In the genomic region with DNA sequence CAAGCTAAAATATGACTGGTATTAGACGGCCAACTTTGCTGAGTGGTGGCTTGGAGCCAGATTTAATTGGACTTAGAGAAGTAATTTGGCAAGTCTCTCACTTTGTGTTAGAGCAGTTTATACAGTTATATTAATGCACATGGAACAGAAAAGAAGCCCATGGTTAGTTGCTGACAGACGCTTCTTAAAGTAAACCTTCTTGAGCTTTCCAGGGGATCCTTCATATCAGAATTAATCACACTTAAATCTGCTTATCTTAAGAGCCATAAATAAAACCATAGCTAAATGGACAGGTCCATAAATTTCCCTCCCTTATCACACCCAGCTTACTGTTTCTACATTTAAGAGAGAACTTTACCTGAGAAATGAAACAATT, we compare ENCODE assay signal across 18 cellular contexts. TPM values are rescaled to one million over a fixed set of nuclear protein-coding genes. Genes with fewer than 3 reads are reported as not detected.
DNase-seq lines count a peak whose midpoint lies in the region; ATAC-seq, FAIRE-seq and TF ChIP-seq lines count a peak whose summit lies in the region.
"Had no signal": no experiment of that assay in that cellular context is flagged by ENCODE, and none has a peak within 500 bp of the region (broad histone marks: within the 10 kb centered on the region; RNA-seq: fewer than 3 reads in every experiment).

No MANE protein-coding gene starts in this region.

- H3K9ac ChIP-seq in OCI-LY3 (ENCODE audit: low read length) (no peak overlapping the region), H1 (replicated peaks in 1 of 4; ENCODE audit: extremely low read depth in 1 of 4, low read depth in 3 of 4, low read length in 3 of 4) (no peak overlapping the region), smooth muscle cell (ENCODE audit: low read depth) (no peak overlapping the region)
- H3K9ac ChIP-seq: parathyroid adenoma had no signal

- CTCF ChIA-PET in H1 (lab: Charles Lee; ENCODE audit: partially characterized antibody), result interaction anchor here (1.0 to 4.8 kb wide), 5 partner anchors 14 to 178 kb away, joined by 3 to 14 read pairs (median 9); no protein-coding TSS in a partner anchor

- H2BK5ac ChIP-seq in H1 (ENCODE audit: low read depth, low read length), result no peak overlapping the region

- no peaks in the 10 kb centered on the region for H3K79me1 ChIP-seq in H1 (ENCODE audit: low read depth, low read length)

- no peak overlapping the region for H4K5ac ChIP-seq in H1 (ENCODE audit: insufficient read length, low read depth, low read length)

- no peak for DNase-seq in H1 (ENCODE audit: low read depth in 1 of 2, low spot score in 2 of 2)
- DNase-seq in smooth muscle cell (lab: John Stamatoyannopoulos, UW; ENCODE audit: unreplicated experiment), result no peak
- no peak for DNase-seq in AG08396 (ENCODE audit: low spot score)
- no peak for DNase-seq in NCI-H2227 (lab: John Stamatoyannopoulos, UW; ENCODE audit: unreplicated experiment)
- DNase-seq: activated CD4-positive, alpha-beta T cell treated with anti-CD3 and anti-CD28 coated beads, Interleukin-2, amount 10 ng/mL, durations not matched to agents 24 days and 14 days; CD4-positive, CD25-positive, alpha-beta regulatory T cell; head of caudate nucleus; kidney; mucosa of descending colon; NCI-H1417; Peyer's patch had no signal

- peaks cover 20% of the 10 kb centered on the region for H4K20me1 ChIP-seq in OCI-LY3 (ENCODE audit: insufficient read depth, low read length)
- no peaks in the 10 kb centered on the region for H4K20me1 ChIP-seq in H1 (replicated peaks in 1 of 2; ENCODE audit: control insufficient read depth in 1 of 2, insufficient read depth in 2 of 2, low read length in 2 of 2)
- no peaks in the 10 kb centered on the region for H4K20me1 ChIP-seq in smooth muscle cell (ENCODE audit: low read depth)

- H3K9me3 ChIP-seq in OCI-LY3 (ENCODE audit: insufficient read depth, low read length) (no peaks in the 10 kb centered on the region), H1 (ENCODE audit: insufficient read depth in 2 of 2, low read depth in 1 of 2, low read length in 1 of 2) (no peaks in the 10 kb centered on the region), smooth muscle cell (replicated peaks; ENCODE audit: low read depth) (no peaks in the 10 kb centered on the region)
- H3K9me3 ChIP-seq: mucosa of descending colon, Peyer's patch, suprapubic skin had no signal

- no peak overlapping the region for H3K14ac ChIP-seq in H1 (ENCODE audit: insufficient read length)

- H2BK20ac ChIP-seq in H1 (ENCODE audit: low read length), result no peak overlapping the region

- no peak overlapping the region for H4K8ac ChIP-seq in H1 (ENCODE audit: extremely low read depth, insufficient read depth, low read length)

- H4K91ac ChIP-seq in H1 (replicated peaks; ENCODE audit: insufficient read length, low read length), result no peak overlapping the region

- TF ChIP-seq POLR2A in H1 (IDR thresholded peaks at IDR 0.05; ENCODE audit: control extremely low read depth in 1 of 2, low read depth in 2 of 2, low read length in 2 of 2), result no peak

- peak; percentile 76 for FAIRE-seq in G401.6 (lab: Jason Lieb, UNC)
- FAIRE-seq in H1 (lab: Jason Lieb, UNC), result no peak
- FAIRE-seq: kidney had no signal

- H2BK15ac ChIP-seq in H1 (ENCODE audit: low read length), result 0 out of 2 replicates have a peak overlapping the region, but pooled peaks have one; percentile 13

- TF ChIP-seq EP300 in H1 (IDR thresholded peaks at IDR 0.05; ENCODE audit: borderline replicate concordance in 1 of 2, low read depth in 2 of 2, low read length in 2 of 2), result no peak

- TF ChIP-seq RAD21 in H1 (IDR thresholded peaks at IDR 0.05 in 1 of 2, conservative IDR thresholded peaks at IDR 0.05 in 1 of 2; ENCODE audit: low read depth in 2 of 2, low read length in 2 of 2), result no peak

- TF ChIP-seq CTCF in OCI-LY3 (IDR thresholded peaks at IDR 0.05; ENCODE audit: low read depth, low read length) (no peak), H1 (IDR thresholded peaks at IDR 0.05; ENCODE audit: control extremely low read depth in 1 of 3, insufficient read depth in 1 of 3, low read depth in 1 of 3, low read length in 3 of 3) (no peak), smooth muscle cell (IDR thresholded peaks at IDR 0.05; ENCODE audit: borderline replicate concordance, insufficient read depth, poor library complexity, severe bottlenecking) (no peak)

- H3K4me3 ChIP-seq in OCI-LY3 (ENCODE audit: low read length) (no peak overlapping the region), H1 (ENCODE audit: extremely low read depth in 1 of 4, insufficient read depth in 2 of 4, low read depth in 3 of 4, low read length in 4 of 4) (no peak overlapping the region), smooth muscle cell (no peak overlapping the region)
- H3K4me3 ChIP-seq: mucosa of descending colon, Peyer's patch, suprapubic skin had no signal

- no peak overlapping the region for H2AK5ac ChIP-seq in H1 (ENCODE audit: low read depth, low read length)

- H3K23ac ChIP-seq in H1 (ENCODE audit: insufficient read length), result no peak overlapping the region

- H3K23me2 ChIP-seq in H1 (ENCODE audit: low read depth, low read length), result no peaks in the 10 kb centered on the region

- ATAC-seq in HG03469 (IDR thresholded peaks at IDR 0.05; ENCODE audit: unreplicated experiment), result no peak
- ATAC-seq: activated naive CD4-positive, alpha-beta T cell treated with anti-CD3 and anti-CD28 coated beads, Interleukin-2, amount 50 U/mL, for 72 hours; mucosa of descending colon had no signal

- H3K79me2 ChIP-seq in OCI-LY3 (ENCODE audit: low read length), result no peaks in the 10 kb centered on the region
- no peaks in the 10 kb centered on the region for H3K79me2 ChIP-seq in H1 (ENCODE audit: control insufficient read depth in 1 of 2, insufficient read depth in 2 of 2, low read length in 2 of 2)
- no peaks in the 10 kb centered on the region for H3K79me2 ChIP-seq in smooth muscle cell (ENCODE audit: low read depth)
- H3K79me2 ChIP-seq: parathyroid adenoma had no signal

- H3K4me1 ChIP-seq in OCI-LY3 (ENCODE audit: low read length) (peaks cover 65% of the 10 kb centered on the region), H1 (replicated peaks in 1 of 4; ENCODE audit: control insufficient read depth in 3 of 4, insufficient read depth in 4 of 4, low read length in 3 of 4) (peaks cover 6 to 15% (median 12%) of the 10 kb centered on the region in 4 experiments), smooth muscle cell (ENCODE audit: low read depth) (peaks cover 20% of the 10 kb centered on the region)

- no peak overlapping the region for H3K18ac ChIP-seq in H1 (ENCODE audit: extremely low read depth, low read length)

- H3K27me3 ChIP-seq in OCI-LY3 (ENCODE audit: low read depth, low read length) (peaks cover 61% of the 10 kb centered on the region), H1 (replicated peaks in 1 of 4; ENCODE audit: control insufficient read depth in 3 of 4, extremely low read depth in 1 of 4, insufficient read depth in 3 of 4, low read length in 3 of 4) (no peaks in the 10 kb centered on the region), smooth muscle cell (ENCODE audit: low read depth) (no peaks in the 10 kb centered on the region)
- H3K27me3 ChIP-seq: Peyer's patch, suprapubic skin had no signal

- peak overlapping the region; percentile 53 for H3K4me2 ChIP-seq in OCI-LY3 (ENCODE audit: low read length)
- H3K4me2 ChIP-seq in H1 (ENCODE audit: insufficient read depth in 1 of 2, low read depth in 2 of 2, low read length in 2 of 2), result no peak overlapping the region
- peak overlapping the region; percentile 25 for H3K4me2 ChIP-seq in smooth muscle cell

- H3F3A ChIP-seq in smooth muscle cell (ENCODE audit: low read depth), result peaks cover 16% of the 10 kb centered on the region

- no peak overlapping the region for H2AFZ ChIP-seq in OCI-LY3 (ENCODE audit: low read depth, low read length)
- no peak overlapping the region for H2AFZ ChIP-seq in H1 (ENCODE audit: low read length)
- H2AFZ ChIP-seq in smooth muscle cell (ENCODE audit: low read depth), result no peak overlapping the region
- H2AFZ ChIP-seq: parathyroid adenoma had no signal

- no peak overlapping the region for H2BK12ac ChIP-seq in H1 (ENCODE audit: low read depth, low read length)

- H3K4ac ChIP-seq in H1 (replicated peaks; ENCODE audit: insufficient read length, low read depth, low read length), result no peak overlapping the region

- H3K27ac ChIP-seq in OCI-LY3 (ENCODE audit: low read length) (no peak overlapping the region), H1 (ENCODE audit: low read depth, low read length) (no peak overlapping the region), smooth muscle cell (ENCODE audit: low read depth) (peak overlapping the region; percentile 30)
- H3K27ac ChIP-seq: parathyroid adenoma, Peyer's patch, suprapubic skin had no signal

- H2BK120ac ChIP-seq in H1 (replicated peaks; ENCODE audit: low read depth, low read length), result no peak overlapping the region

- WGBS in H1 (ENCODE audit: extremely low coverage in 1 of 2, insufficient coverage in 1 of 2, insufficient read length in 1 of 2, insufficient replicate concordance in 2 of 2, low coverage in 1 of 2, low lambda C conversion rate in 2 of 2, missing lambda C conversion rate in 1 of 2), 2 experiments, result 91% methylated on average over 2 of the region's 2 CpGs; no CpG with 5 or more reads in 1 of the 2 experiments
- 52% methylated on average over 2 of the region's 2 CpGs for WGBS in smooth muscle cell (ENCODE audit: low lambda C conversion rate)

- POLR2A ChIA-PET in H1 (lab: Charles Lee; ENCODE audit: partially characterized antibody), result interaction anchor here (0.7 to 1.6 kb wide), 4 partner anchors 9 to 50 kb away, joined by 3 to 5 read pairs (median 3); a partner anchor contains a TSS

- no peak overlapping the region for H3K56ac ChIP-seq in H1 (replicated peaks; ENCODE audit: insufficient read length, low read depth, low read length)

- H3K36me3 ChIP-seq in OCI-LY3 (replicated peaks; ENCODE audit: low read depth, low read length) (no peaks in the 10 kb centered on the region), H1 (ENCODE audit: control insufficient read depth in 2 of 4, insufficient read depth in 4 of 4, low read length in 3 of 4) (no peaks in the 10 kb centered on the region), smooth muscle cell (ENCODE audit: low read depth) (no peaks in the 10 kb centered on the region)
- H3K36me3 ChIP-seq: Peyer's patch, suprapubic skin had no signal

RNA-seq across cellular contexts. Expression of a gene that starts 9.6 kb away (rescaled TPM):
- 0.89 and 1.3 TPM in 2 replicates for total RNA-seq in H1 (2021; fragmentation: NEBNext Ultra II Directional; extraction: Animal tissue kit (Norgen Biotek cat#: 25700))
- polyA plus RNA-seq in H1 (2011; rRNA removed), result 1.3 and 1.4 TPM in 2 replicates
- polyA plus RNA-seq in H1 (2011; cell fraction: cytosol; rRNA removed), result 1.1 TPM
- 0.91 TPM for polyA plus RNA-seq in H1 (2011; cell fraction: nucleus; rRNA removed)
- polyA plus RNA-seq in H1 (2012, experiment 1 of 2), result 0.88 to 1.2 TPM (median 1.0 TPM) in 4 replicates
- polyA plus RNA-seq in H1 (2012, experiment 2 of 2), result 0.41 TPM
- polyA plus RNA-seq in H1 (2013, experiment 1 of 2), result 0.51 TPM
- 0.63 TPM for polyA plus RNA-seq in H1 (2013, experiment 2 of 2)
- polyA minus RNA-seq in H1 (2011; rRNA and poly(A)+ RNA removed), result 0.73 and 1.1 TPM in 2 replicates
- 0.95 TPM for polyA minus RNA-seq in H1 (2011; cell fraction: cytosol; rRNA and poly(A)+ RNA removed)
- polyA minus RNA-seq in H1 (2011; cell fraction: nucleus; rRNA and poly(A)+ RNA removed), result 1.00 TPM
- total RNA-seq in smooth muscle cell, result not detected in 2 replicates
- not detected in 2 replicates for polyA plus RNA-seq in smooth muscle cell
- total RNA-seq: activated CD4-positive, alpha-beta T cell treated with anti-CD3 and anti-CD28 coated beads, Interleukin-2, amount 10 ng/mL, durations not matched to agents 24 days and 14 days; activated naive CD4-positive, alpha-beta T cell treated with anti-CD3 and anti-CD28 coated beads, Interleukin-2, amount 50 U/mL, for 72 hours; CD4-positive, CD25-positive, alpha-beta regulatory T cell; mucosa of descending colon; suprapubic skin had no signal
- polyA plus RNA-seq: IgD-negative memory B cell had no signal

RNA-seq across cellular contexts. Expression of a gene that starts 49.7 kb away (rescaled TPM):
- total RNA-seq in H1 (2021; fragmentation: NEBNext Ultra II Directional; extraction: Animal tissue kit (Norgen Biotek cat#: 25700)), result 26.1 and 29.1 TPM in 2 replicates
- polyA plus RNA-seq in H1 (2011; rRNA removed) (10.6 and 12.5 TPM in 2 replicates), smooth muscle cell (0.78 and 1.6 TPM in 2 replicates)
- polyA plus RNA-seq in H1 (2011; cell fraction: cytosol; rRNA removed), result 14.3 TPM
- 14.0 TPM for polyA plus RNA-seq in H1 (2011; cell fraction: nucleus; rRNA removed)
- polyA plus RNA-seq in H1 (2012, experiment 1 of 2), result 17.3 to 20.9 TPM (median 20.0 TPM) in 4 replicates
- 3.6 TPM for polyA plus RNA-seq in H1 (2012, experiment 2 of 2)
- polyA plus RNA-seq in H1 (2013, experiment 1 of 2), result 23.6 TPM
- polyA plus RNA-seq in H1 (2013, experiment 2 of 2), result 21.9 TPM
- polyA minus RNA-seq in H1 (2011; rRNA and poly(A)+ RNA removed), result 72.0 and 78.7 TPM in 2 replicates
- 24.0 TPM for polyA minus RNA-seq in H1 (2011; cell fraction: cytosol; rRNA and poly(A)+ RNA removed)
- polyA minus RNA-seq in H1 (2011; cell fraction: nucleus; rRNA and poly(A)+ RNA removed), result 35.1 TPM
- total RNA-seq in smooth muscle cell, result 3.0 and 5.2 TPM in 2 replicates

Comparison
In these comparisons a context has a peak if more than half of its experiments do, and no peak if none do; other contexts are left out.
1. H3K4me2 ChIP-seq: peak in OCI-LY3 (single experiment) and smooth muscle cell (single experiment); none in H1 (0 of 2).